ENCODE assay signal across 18 cellular contexts in genomic region chr3:175342196-175342595, GRCh38.
"Had no signal": no experiment of that assay in that cellular context is flagged by ENCODE, and none has a peak within 500 bp of the region (broad histone marks: within the 10 kb centered on the region; RNA-seq: fewer than 3 reads in every experiment).

No MANE protein-coding gene starts in this region.

- H3K27me3 ChIP-seq: dorsolateral prefrontal cortex, right atrium auricular region, tibial nerve, uterus had no signal

- H3K4me3 ChIP-seq: dorsolateral prefrontal cortex, left ventricle myocardium inferior, right atrium auricular region, tibial nerve, uterus had no signal

- H3K9me3 ChIP-seq: left ventricle myocardium inferior, right atrium auricular region, tibial nerve, uterus had no signal

- H3K27me3 Mint-ChIP-seq: activated naive CD8-positive, alpha-beta T cell treated with anti-CD3 and anti-CD28 coated beads for 36 hours; memory B cell; naive thymus-derived CD8-positive, alpha-beta T cell had no signal

- H3K4me3 Mint-ChIP-seq: activated naive CD8-positive, alpha-beta T cell treated with anti-CD3 and anti-CD28 coated beads for 36 hours; activated T-helper 1 cell treated with anti-CD3 and anti-CD28 coated beads, Interleukin-12 subunit alpha, Interleukin-12 subunit beta, Interleukin-2, Interleukin-4 antibody, amounts not matched to agents 30 ng/mL and 10 ng/mL and 1 ng/mL, durations not matched to agents 14 hours and 24 hours and 36 hours; endodermal cell; memory B cell; naive thymus-derived CD8-positive, alpha-beta T cell; T-helper 2 cell treated with Interferon-gamma antibody and Interleukin-4, amounts not matched to agents 5 μg/mL and 100 μg/mL, for 36 hours had no signal

- ATAC-seq: naive thymus-derived CD8-positive, alpha-beta T cell had no signal

- H3K36me3 ChIP-seq: left ventricle myocardium inferior, right atrium auricular region, tibial nerve, uterus had no signal

- H3K9me3 Mint-ChIP-seq: activated naive CD8-positive, alpha-beta T cell treated with anti-CD3 and anti-CD28 coated beads for 36 hours; activated T-helper 1 cell treated with anti-CD3 and anti-CD28 coated beads, Interleukin-12 subunit alpha, Interleukin-12 subunit beta, Interleukin-2, Interleukin-4 antibody, amounts not matched to agents 30 ng/mL and 10 ng/mL and 1 ng/mL, durations not matched to agents 14 hours and 24 hours and 36 hours; endodermal cell had no signal

- FAIRE-seq: keratinocyte had no signal

- H3K27ac ChIP-seq: dorsolateral prefrontal cortex, left ventricle myocardium inferior, right atrium auricular region, tibial nerve, uterus had no signal

- H3K27ac Mint-ChIP-seq: activated naive CD8-positive, alpha-beta T cell treated with anti-CD3 and anti-CD28 coated beads for 36 hours; activated T-helper 1 cell treated with anti-CD3 and anti-CD28 coated beads, Interleukin-12 subunit alpha, Interleukin-12 subunit beta, Interleukin-2, Interleukin-4 antibody, amounts not matched to agents 30 ng/mL and 10 ng/mL and 1 ng/mL, durations not matched to agents 14 hours and 24 hours and 36 hours; endodermal cell; memory B cell; naive thymus-derived CD8-positive, alpha-beta T cell; T-helper 2 cell treated with Interferon-gamma antibody and Interleukin-4, amounts not matched to agents 5 μg/mL and 100 μg/mL, for 36 hours had no signal

- H3K4me1 Mint-ChIP-seq: activated naive CD8-positive, alpha-beta T cell treated with anti-CD3 and anti-CD28 coated beads for 36 hours; endodermal cell; memory B cell; naive thymus-derived CD8-positive, alpha-beta T cell had no signal

- H3K4me1 ChIP-seq: left ventricle myocardium inferior, uterus had no signal

- H3K36me3 Mint-ChIP-seq: activated naive CD8-positive, alpha-beta T cell treated with anti-CD3 and anti-CD28 coated beads for 36 hours; memory B cell; naive thymus-derived CD8-positive, alpha-beta T cell had no signal

- DNase-seq: activated CD4-positive, CD25-positive, alpha-beta regulatory T cell treated with anti-CD3 and anti-CD28 coated beads, Interleukin-2, amount 50 U/mL, for 72 hours; activated naive CD8-positive, alpha-beta T cell treated with anti-CD3 and anti-CD28 coated beads for 36 hours; anterior cingulate cortex; dorsolateral prefrontal cortex; endodermal cell; left ventricle myocardium inferior; naive thymus-derived CD8-positive, alpha-beta T cell; stimulated activated CD4-positive, alpha-beta T cell treated with anti-CD3 and anti-CD28 coated beads, Interleukin-15, amount 100 ng/mL, for 24 hours; stimulated activated CD4-positive, alpha-beta T cell treated with anti-CD3 and anti-CD28 coated beads, Interleukin-4, amount 100 ng/mL, for 1 hour; stimulated activated naive CD4-positive, alpha-beta T cell treated with Interleukin-2 at 50 U/mL for 16 hours; substantia nigra; uterus had no signal
